ENCODE assay signal across 9 cellular contexts in the genomic region with DNA sequence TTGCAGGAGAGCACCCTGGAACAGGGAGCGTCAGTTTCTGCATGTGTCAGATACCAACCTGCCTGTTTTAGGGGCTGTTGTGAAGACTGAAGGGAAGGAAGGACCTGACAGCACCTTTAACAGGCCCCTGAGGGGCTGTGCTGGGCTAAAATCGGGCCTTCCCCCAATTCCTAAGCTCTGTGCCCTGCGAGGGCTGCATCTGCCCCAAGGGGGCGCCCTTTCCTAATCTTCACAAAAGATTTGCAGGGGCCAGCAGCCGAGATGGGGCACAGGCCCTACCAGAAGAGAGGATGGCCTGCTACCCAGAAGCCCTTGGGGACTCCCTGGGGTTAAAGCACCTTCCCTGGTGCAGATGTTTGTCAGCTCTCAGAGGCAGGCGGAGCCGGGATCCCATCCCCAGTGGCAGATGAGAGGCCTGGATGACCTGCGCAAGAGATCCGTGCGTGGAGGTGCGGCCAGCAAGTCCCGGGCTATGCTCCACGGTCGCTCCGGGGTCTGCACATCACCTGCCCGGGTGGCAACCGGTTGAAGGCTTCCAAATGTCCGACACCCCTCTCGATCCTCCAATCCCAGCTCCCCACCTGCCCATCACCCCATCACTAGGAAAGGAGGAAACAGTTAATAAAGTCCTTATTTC. TPM values are rescaled to one million over a fixed set of nuclear protein-coding genes. Genes with fewer than 3 reads are reported as not detected.
DNase-seq lines count a peak whose midpoint lies in the region; ATAC-seq and TF ChIP-seq lines count a peak whose summit lies in the region.
"Had no signal": no experiment of that assay in that cellular context is flagged by ENCODE, and none has a peak within 500 bp of the region (broad histone marks: within the 10 kb centered on the region; RNA-seq: fewer than 3 reads in every experiment).

No MANE protein-coding gene starts in this region.

- no peak overlapping the region for H3K4me3 ChIP-seq in left ventricle myocardium inferior
- no peak overlapping the region for H3K4me3 ChIP-seq in fibroblast of mammary gland (ENCODE audit: control insufficient read depth, low read depth, low read length)
- H3K4me3 ChIP-seq in prostate gland: no peak overlapping the region
- no peak overlapping the region for H3K4me3 ChIP-seq in lower leg skin (ENCODE audit: low read depth, poor library complexity, severe bottlenecking)

- no peak for TF ChIP-seq POLR2A in prostate gland (IDR thresholded peaks at IDR 0.05)
- TF ChIP-seq POLR2A in lower leg skin (IDR thresholded peaks at IDR 0.05): no peak

- H3K27me3 ChIP-seq in left ventricle myocardium inferior (ENCODE audit: low read depth) (peaks cover 99% of the 10 kb centered on the region), prostate gland (replicated peaks; ENCODE audit: insufficient read depth) (no peaks in the 10 kb centered on the region)

- DNase-seq in left ventricle myocardium inferior (no peak), Right ventricle myocardium inferior (ENCODE audit: missing footprints) (no peak), NCI-H1092 treated with DMSO at 0.1 percent for 48 hours (lab: John Stamatoyannopoulos, UW) (peak; percentile 20), fibroblast of mammary gland (ENCODE audit: low read depth) (peak; percentile 32), prostate gland (ENCODE audit: low spot score) (no peak), lower leg skin (ENCODE audit: low spot score in 2 of 2) (no peak)
- peak; percentile 71 to 75 for DNase-seq in activated CD4-positive, alpha-beta T cell treated with anti-CD3 and anti-CD28 coated beads, Interleukin-2, amount 50 U/mL, for 48 hours

- H3K9me3 ChIP-seq in left ventricle myocardium inferior (replicated peaks) (no peaks in the 10 kb centered on the region), prostate gland (no peaks in the 10 kb centered on the region)

- H3K27ac ChIP-seq in left ventricle myocardium inferior (replicated peaks) (no peak overlapping the region), prostate gland (no peak overlapping the region)
- H3K27ac ChIP-seq: epithelial cell of prostate had no signal

- WGBS in prostate gland: 57% methylated on average over 19 of the region's 19 CpGs
- 50 to 59% methylated on average over 19 of the region's 19 CpGs for WGBS in lower leg skin, 2 donors

- H3K36me3 ChIP-seq in left ventricle myocardium inferior (no peaks in the 10 kb centered on the region), prostate gland (no peaks in the 10 kb centered on the region)

- peak; percentile 54 for TF ChIP-seq CTCF in left ventricle myocardium inferior (IDR thresholded peaks at IDR 0.05; ENCODE audit: borderline replicate concordance)
- peak; percentile 71 for TF ChIP-seq CTCF in fibroblast of mammary gland (conservative IDR thresholded peaks at IDR 0.05; ENCODE audit: control insufficient read depth, insufficient read depth, low read depth, low read length)
- TF ChIP-seq CTCF in prostate gland (IDR thresholded peaks at IDR 0.05): peak in 3 of 4 experiments; percentile 21 to 43 (median 31)
- no peak for TF ChIP-seq CTCF in lower leg skin (IDR thresholded peaks at IDR 0.05)

- intact Hi-C loops in left ventricle myocardium inferior (cut with micrococcal nuclease): no loop called here
- intact Hi-C loops in Right ventricle myocardium inferior (cut with DNase I): no loop called here
- intact Hi-C loops in prostate gland (cut with DNase I): no loop called here
- intact Hi-C loops in lower leg skin (cut with DNase I; ENCODE audit: low total_unique reads): loop anchor here (5.0 kb wide), 1 partner anchor 115 kb away; no protein-coding TSS in a partner anchor

- no peaks in the 10 kb centered on the region for H3K4me1 ChIP-seq in left ventricle myocardium inferior
- no peaks in the 10 kb centered on the region for H3K4me1 ChIP-seq in prostate gland (replicated peaks)

- ATAC-seq in Right ventricle myocardium inferior: no peak
- ATAC-seq in GM21619 (IDR thresholded peaks at IDR 0.05; ENCODE audit: unreplicated experiment): no peak

RNA-seq across cellular contexts. Expression of gene RHCG, which starts 53.6 kb away (rescaled TPM):
- 0.22 TPM for total RNA-seq in left ventricle myocardium inferior
- not detected for total RNA-seq in Right ventricle myocardium inferior
- total RNA-seq in prostate gland: 1 to 10 TPM in 1 of 2 donors, under 1 TPM in 1; 0.91 to 1.0 TPM
- 10 to 100 TPM in 3 of 4 donors, 1 to 10 TPM in 1; 1.3 to 29.0 (median 23.7) TPM for total RNA-seq in lower leg skin

Comparison
In these comparisons a context has a peak if more than half of its experiments do, and no peak if none do; other contexts are left out.
1. DNase-seq: peak in NCI-H1092 treated with DMSO at 0.1 percent for 48 hours (single experiment), activated CD4-positive, alpha-beta T cell treated with anti-CD3 and anti-CD28 coated beads, Interleukin-2, amount 50 U/mL, for 48 hours (2 of 2) and fibroblast of mammary gland (single experiment); none in left ventricle myocardium inferior (single experiment), Right ventricle myocardium inferior (single experiment), prostate gland (single experiment) and lower leg skin (0 of 2).
2. CTCF ChIP-seq: peak in left ventricle myocardium inferior (single experiment), fibroblast of mammary gland (single experiment) and prostate gland (3 of 4); none in lower leg skin (0 of 3).